ENCODE assay signal across 8 cellular contexts in genomic region chr5:40679071-40679997, GRCh38. TPM values are rescaled to one million over a fixed set of nuclear protein-coding genes. Genes with fewer than 3 reads are reported as not detected.
DNase-seq lines count a peak whose midpoint lies in the region; ATAC-seq and TF ChIP-seq lines count a peak whose summit lies in the region.

TSS of gene PTGER4 (plus strand) at chr5:40679915. CDS start at chr5:40680994, 1,079 bp downstream.

- peak; percentile 39 for DNase-seq in HFF-Myc (ENCODE audit: extremely low read depth, low read depth)
- DNase-seq in MV-4-11 (lab: John Stamatoyannopoulos, UW): peak; percentile 81
- DNase-seq in T-cell: peak; percentile 78 to 92 (median 85)
- DNase-seq in adipocyte (ENCODE audit: low read depth): peak; percentile 96
- peak; percentile 94 to 97 (median 95) for DNase-seq in heart left ventricle
- peak; percentile 98 for DNase-seq in posterior vena cava (ENCODE audit: low spot score)
- DNase-seq in upper lobe of left lung: peak; percentile 94 to 98

- peak in 1 of 2 donors; percentile 97 for TF ChIP-seq POLR2A in heart left ventricle (IDR thresholded peaks at IDR 0.05)
- peak in 3 of 4 donors; percentile 70 to 97 (median 95) for TF ChIP-seq POLR2A in upper lobe of left lung (IDR thresholded peaks at IDR 0.05)

- H3K4me3 Mint-ChIP-seq in T-cell: peak within 1 kb of the TSS; percentile 92 to 100 (median 99)

- H3K9me3 Mint-ChIP-seq in T-cell: no peaks in the 10 kb centered on the region

- 0 to 1% (median 1%) methylated on average over 53 to 67 of the region's 67 CpGs for WGBS in heart left ventricle, 4 donors
- WGBS in upper lobe of left lung, 2 donors: 1 to 2% methylated on average over 24 to 65 of the region's 67 CpGs

- no peaks in the 10 kb centered on the region for H3K36me3 ChIP-seq in adipocyte (ENCODE audit: control insufficient read depth, insufficient read depth, low read length, severe bottlenecking)
- peaks cover 0 to 20% (median 0%) of the 10 kb centered on the region in 9 donors for H3K36me3 ChIP-seq in heart left ventricle
- no peaks in the 10 kb centered on the region for H3K36me3 ChIP-seq in upper lobe of left lung

- TF ChIP-seq CTCF in HFF-Myc (IDR thresholded peaks at IDR 0.05; ENCODE audit: low read depth, low read length, missing control alignments): no peak
- no peak for TF ChIP-seq CTCF in heart left ventricle (IDR thresholded peaks at IDR 0.05)
- peak in 2 of 6 experiments; percentile 27 to 34 for TF ChIP-seq CTCF in upper lobe of left lung (IDR thresholded peaks at IDR 0.05)

- intact Hi-C loops in heart left ventricle (cut with DNase I) (loop anchor here in 4 of 10 donors (2.0 to 10.0 kb wide), 3 partner anchors 57 to 158 kb away; partner anchors contain the start of gene RPL37 (in 1 of the 4)), posterior vena cava (cut with DNase I) (no loop called here)

- CTCF ChIA-PET in T-cell (lab: Charles Lee): interaction anchor here (0.6 to 1.5 kb wide), 3 partner anchors 17 to 274 kb away, joined by 3 to 4 read pairs (median 4); no protein-coding TSS in a partner anchor

- POLR2A ChIA-PET in T-cell (lab: Charles Lee): interaction anchor here (0.6 to 2.9 kb wide), 9 partner anchors 11 to 453 kb away, joined by 3 to 25 read pairs (median 4); no protein-coding TSS in a partner anchor

- H3K4me3 ChIP-seq in GM08714 (ENCODE audit: low read length): peak within 1 kb of the TSS; percentile 80
- peak within 1 kb of the TSS; percentile 57 for H3K4me3 ChIP-seq in HFF-Myc (replicated peaks; ENCODE audit: low read depth, low read length)
- H3K4me3 ChIP-seq in adipocyte (ENCODE audit: low read length): peak within 1 kb of the TSS; percentile 90
- H3K4me3 ChIP-seq in heart left ventricle: peak within 1 kb of the TSS; percentile 54 to 96 (median 78)
- peak within 1 kb of the TSS; percentile 12 to 81 (median 74) for H3K4me3 ChIP-seq in upper lobe of left lung

- H3K27ac ChIP-seq in heart left ventricle (peak within 1 kb of the TSS; percentile 43 to 97 (median 88)), upper lobe of left lung (peak within 1 kb of the TSS; percentile 82 to 95 (median 89))

- peak within 1 kb of the TSS; percentile 88 for H3K9ac ChIP-seq in adipocyte (ENCODE audit: low read length)

- TF ChIP-seq EP300 in upper lobe of left lung (IDR thresholded peaks at IDR 0.05): no peak

- H3K27ac Mint-ChIP-seq in T-cell: peak within 1 kb of the TSS; percentile 98 to 99

- peaks cover 53 to 82% (median 62%) of the 10 kb centered on the region in 3 donors for H3K4me1 Mint-ChIP-seq in T-cell

- H3K4me1 ChIP-seq in adipocyte (ENCODE audit: control insufficient read depth, insufficient read depth, low read length) (peaks cover 50% of the 10 kb centered on the region), heart left ventricle (peaks cover 0 to 45% (median 12%) of the 10 kb centered on the region in 12 donors), upper lobe of left lung (peaks cover 16 to 53% (median 26%) of the 10 kb centered on the region in 4 donors)

- no peaks in the 10 kb centered on the region for H3K27me3 Mint-ChIP-seq in T-cell

- H3K27me3 ChIP-seq in adipocyte (replicated peaks; ENCODE audit: control insufficient read depth, insufficient read depth, low read length): no peaks in the 10 kb centered on the region
- peaks cover 0 to 23% (median 3%) of the 10 kb centered on the region in 9 donors for H3K27me3 ChIP-seq in heart left ventricle
- H3K27me3 ChIP-seq in upper lobe of left lung: peaks cover 0 to 9% (median under 1%) of the 10 kb centered on the region in 4 donors

- H3K36me3 Mint-ChIP-seq in T-cell: peaks cover 25% of the 10 kb centered on the region

- H3K9me3 ChIP-seq in adipocyte (ENCODE audit: control insufficient read depth, low read length): no peaks in the 10 kb centered on the region
- H3K9me3 ChIP-seq in heart left ventricle: no peaks in the 10 kb centered on the region
- no peaks in the 10 kb centered on the region for H3K9me3 ChIP-seq in upper lobe of left lung

- ATAC-seq in T-cell (replicated peaks in 1 of 4) (peak; percentile 75 to 78 (median 76)), heart left ventricle (peak; percentile 90 to 98 (median 95)), upper lobe of left lung (ENCODE audit: low FRiP score in 2 of 2) (peak; percentile 96)

RNA-seq across cellular contexts. Expression of gene PTGER4, which starts in this region (rescaled TPM):
- 100 to 1,000 TPM in 2 of 5 donors, 10 to 100 TPM in 3; 51.3 to 421 (median 57.3) TPM for total RNA-seq in T-cell
- total RNA-seq in heart left ventricle: 10 to 100 TPM in 5 of 9 donors, 1 to 10 TPM in 4; 6.4 to 43.7 (median 12.3) TPM
- polyA plus RNA-seq in heart left ventricle: 1 to 10 TPM; 2.1 to 5.1 TPM
- 10 to 100 TPM; 10.1 to 12.1 TPM for total RNA-seq in posterior vena cava
- 10 to 100 TPM; 33.9 to 64.1 (median 45.8) TPM for total RNA-seq in upper lobe of left lung

Comparison
In these comparisons a context has a peak if more than half of its experiments do, and no peak if none do; other contexts are left out.
1. Peak in every context shown above with its lines: DNase-seq, ATAC-seq, H3K4me3 ChIP-seq and H3K27ac ChIP-seq.
2. DNase-seq: peak in every context shown above with its lines; median percentile 98 in posterior vena cava; 96 in adipocyte; 96 in upper lobe of left lung; 95 in heart left ventricle; 85 in T-cell; 81 in MV-4-11; 39 in HFF-Myc.